ENCODE assay signal across 17 cellular contexts in the genomic region with DNA sequence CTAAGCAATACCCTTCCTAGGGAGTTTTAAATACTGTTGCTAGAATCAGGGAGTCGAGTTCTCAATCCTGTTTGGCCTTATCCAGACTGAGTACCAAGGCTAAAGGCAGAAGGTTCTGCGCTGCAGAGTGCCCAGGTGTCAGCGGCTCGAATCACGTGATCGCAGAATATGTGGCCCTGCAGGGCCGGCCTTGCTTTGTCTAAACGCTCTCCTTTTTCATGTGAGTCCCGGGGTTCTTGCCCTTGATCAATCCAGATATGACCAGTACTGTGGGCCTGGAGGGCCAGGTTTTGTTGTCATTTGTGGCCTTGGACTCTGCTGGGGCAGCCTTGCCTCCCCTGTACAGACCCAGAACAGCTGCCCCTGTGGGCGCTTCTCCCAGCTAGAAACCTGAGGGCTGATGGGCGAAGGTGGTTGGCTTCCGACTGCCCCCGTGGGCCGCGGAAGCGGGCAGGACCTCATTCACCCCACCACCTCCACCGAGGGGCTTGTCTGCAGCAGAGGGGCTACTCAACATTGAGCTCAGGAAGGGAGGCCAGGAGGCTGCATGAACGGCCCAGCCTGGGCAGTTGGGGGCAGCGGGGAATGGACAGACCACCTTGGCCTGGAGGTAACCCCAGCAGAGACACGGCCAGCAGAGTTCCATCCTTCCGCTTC.
"Had no signal": no experiment of that assay in that cellular context is flagged by ENCODE, and none has a peak within 500 bp of the region (broad histone marks: within the 10 kb centered on the region; RNA-seq: fewer than 3 reads in every experiment).

No MANE protein-coding gene starts in this region.

- H3K4me3 ChIP-seq: lung, prostate gland, skin epidermis had no signal

- H3K36me3 ChIP-seq: prostate gland had no signal

- H3K9me3 Mint-ChIP-seq: activated naive CD4-positive, alpha-beta T cell treated with anti-CD3 and anti-CD28 coated beads, Interleukin-2, amount 50 U/mL, for 24 hours; activated T-cell treated with anti-CD3 and anti-CD28 coated beads, Interleukin-2, amount 50 U/mL, for 4 hours; effector memory CD8-positive, alpha-beta T cell; mesothelial cell of epicardium; neural crest cell; T-helper 1 cell treated with Interleukin-12 subunit alpha and Interleukin-12 subunit beta and Interleukin-4 antibody, amounts not matched to agents 30 μg/mL and 1 μg/mL, for 36 hours had no signal

- H3K27me3 Mint-ChIP-seq: activated naive CD4-positive, alpha-beta T cell treated with anti-CD3 and anti-CD28 coated beads, Interleukin-2, amount 50 U/mL, for 24 hours had no signal

- H3K9me3 ChIP-seq: prostate gland had no signal

- H3K4me3 Mint-ChIP-seq: activated naive CD4-positive, alpha-beta T cell treated with anti-CD3 and anti-CD28 coated beads, Interleukin-2, amount 50 U/mL, for 24 hours; activated T-cell treated with anti-CD3 and anti-CD28 coated beads, Interleukin-2, amount 50 U/mL, for 4 hours; effector memory CD8-positive, alpha-beta T cell; mesothelial cell of epicardium; neural crest cell; T-helper 1 cell treated with Interleukin-12 subunit alpha and Interleukin-12 subunit beta and Interleukin-4 antibody, amounts not matched to agents 30 μg/mL and 1 μg/mL, for 36 hours had no signal

- H3K27ac Mint-ChIP-seq: activated naive CD4-positive, alpha-beta T cell treated with anti-CD3 and anti-CD28 coated beads, Interleukin-2, amount 50 U/mL, for 24 hours; mesothelial cell of epicardium; T-helper 1 cell treated with Interleukin-12 subunit alpha and Interleukin-12 subunit beta and Interleukin-4 antibody, amounts not matched to agents 30 μg/mL and 1 μg/mL, for 36 hours had no signal

- DNase-seq: activated CD4-positive, alpha-beta T cell treated with anti-CD3 and anti-CD28 coated beads, Interleukin-2, amount 50 U/mL, for 1 hour; activated CD4-positive, CD25-positive, alpha-beta regulatory T cell treated with anti-CD3 and anti-CD28 coated beads, Interleukin-2, amount 50 U/mL, for 72 hours; activated CD8-positive, alpha-beta memory T cell treated with anti-CD3 and anti-CD28 coated beads, Interleukin-2, amount 50 U/mL, for 4 hours; activated T-cell treated with anti-CD3 and anti-CD28 coated beads, Interleukin-2, amount 50 U/mL, for 4 hours; effector memory CD8-positive, alpha-beta T cell; hippocampal formation; left colon; stimulated activated CD4-positive, alpha-beta T cell treated with anti-CD3 and anti-CD28 coated beads, Interleukin-15, amount 100 ng/mL, for 24 hours; stimulated activated CD4-positive, alpha-beta T cell treated with anti-CD3 and anti-CD28 coated beads, Interleukin-2, amount 100 ng/mL, for 48 hours had no signal

- H3K36me3 Mint-ChIP-seq: activated naive CD4-positive, alpha-beta T cell treated with anti-CD3 and anti-CD28 coated beads, Interleukin-2, amount 50 U/mL, for 24 hours had no signal

- FAIRE-seq: islet of Langerhans had no signal
